ENCODE assay signal across 20 cellular contexts in the genomic region with DNA sequence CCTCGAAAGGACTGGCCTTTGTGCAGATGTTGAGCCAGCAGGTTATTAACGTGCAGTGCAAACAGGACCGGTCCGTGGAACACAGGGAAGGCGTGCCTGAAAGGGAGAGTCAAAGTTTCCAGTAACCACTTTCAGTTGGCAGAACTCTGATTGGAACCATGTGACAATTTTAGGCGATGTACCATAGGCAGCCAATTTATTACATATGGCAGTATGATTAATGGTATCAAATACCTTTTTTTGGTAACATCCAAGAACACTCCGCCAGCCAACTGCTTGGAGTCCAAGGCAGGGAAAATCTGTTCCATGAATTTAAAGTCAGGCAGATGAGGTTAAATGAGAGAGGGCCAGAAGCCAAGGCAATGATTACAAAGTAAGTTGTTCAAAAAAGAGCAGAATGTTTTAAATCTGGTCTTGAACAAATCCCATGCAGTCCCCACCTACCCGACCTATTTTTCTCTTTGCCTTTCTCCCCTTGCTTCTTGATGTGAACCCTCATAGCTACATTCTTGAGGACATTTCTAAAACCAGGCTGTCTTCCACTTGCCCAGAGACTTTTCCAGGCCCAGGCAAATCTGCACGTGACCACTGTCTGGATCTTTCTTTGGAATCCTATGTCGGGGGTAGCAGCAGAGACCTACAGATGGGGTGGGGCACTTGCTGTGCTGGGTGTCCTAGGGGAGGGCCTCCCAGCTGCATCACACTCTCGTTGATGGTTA.
DNase-seq lines count a peak whose midpoint lies in the region; ATAC-seq and TF ChIP-seq lines count a peak whose summit lies in the region.
"Had no signal": no experiment of that assay in that cellular context is flagged by ENCODE, and none has a peak within 500 bp of the region (broad histone marks: within the 10 kb centered on the region; RNA-seq: fewer than 3 reads in every experiment).

No MANE protein-coding gene starts in this region.

- TF ChIP-seq POLR2A in heart left ventricle (IDR thresholded peaks at IDR 0.05), result no peak

- H3K9me3 ChIP-seq in neuronal stem cell (replicated peaks in 1 of 2; ENCODE audit: control insufficient read depth in 2 of 2, insufficient read depth in 1 of 2, low read depth in 1 of 2, low read length in 2 of 2) (peaks cover 0 to 20% of the 10 kb centered on the region in 2 donors), heart left ventricle (peaks cover 0 to 11% (median 2%) of the 10 kb centered on the region in 12 donors)
- H3K9me3 ChIP-seq: Caco-2, Peyer's patch had no signal

- H3K18ac ChIP-seq in neuronal stem cell (ENCODE audit: low read length), result peak overlapping the region; percentile 28

- H3K27me3 ChIP-seq in neuronal stem cell (ENCODE audit: control insufficient read depth in 3 of 3, insufficient read depth in 3 of 3, low read depth in 1 of 3, low read length in 3 of 3), result no peaks in the 10 kb centered on the region
- H3K27me3 ChIP-seq in heart left ventricle, result peaks cover 0 to 6% (median 0%) of the 10 kb centered on the region in 9 donors
- H3K27me3 ChIP-seq: Peyer's patch had no signal

- H2BK5ac ChIP-seq in neuronal stem cell (ENCODE audit: low read length), result no peak overlapping the region

- no peak overlapping the region for H3K23ac ChIP-seq in neuronal stem cell (ENCODE audit: low read depth, low read length, poor library complexity)

- ATAC-seq in heart left ventricle (no peak), GM19452 (IDR thresholded peaks at IDR 0.05; ENCODE audit: unreplicated experiment) (no peak), GM21786 (IDR thresholded peaks at IDR 0.05; ENCODE audit: unreplicated experiment) (no peak)
- ATAC-seq: HCT116, SK-N-SH treated with all-trans-retinoic acid at 6 μM for 48 hours had no signal

- DNase-seq in AG09319 (ENCODE audit: extremely low read depth, low read depth) (peak; percentile 54), NCI-H446 treated with DMSO at 0.1 percent for 48 hours (lab: John Stamatoyannopoulos, UW) (peak; percentile 95), fibroblast of mammary gland (ENCODE audit: low read depth) (peak; percentile 4), neuronal stem cell (ENCODE audit: low spot score) (no peak), heart left ventricle (no peak), DMS114 treated with DMSO at 0.1 percent for 48 hours (lab: John Stamatoyannopoulos, UW; ENCODE audit: unreplicated experiment) (no peak)
- DNase-seq: 8988T; Caco-2; CD4-positive, alpha-beta T cell; KG1; NCI-H1092 treated with DMSO at 0.1 percent for 48 hours; NCI-H1436 treated with DMSO at 0.1 percent for 48 hours; NCI-H2029; NCI-H226; NCI-H524 treated with DMSO at 0.1 percent for 48 hours; Peyer's patch had no signal

- H3K4me3 ChIP-seq in fibroblast of mammary gland (ENCODE audit: control insufficient read depth, low read depth, low read length) (no peak overlapping the region), neuronal stem cell (ENCODE audit: low read length in 2 of 2) (peak overlapping the region in 1 of 2 donors; percentile 31), heart left ventricle (no peak overlapping the region)
- H3K4me3 ChIP-seq: Peyer's patch had no signal

- no peak overlapping the region for H2AFZ ChIP-seq in neuronal stem cell (ENCODE audit: low read length)

- no peak overlapping the region for H3K4ac ChIP-seq in neuronal stem cell (ENCODE audit: low read length)

- no peak overlapping the region for H2AK5ac ChIP-seq in neuronal stem cell (ENCODE audit: low read depth, low read length)

- H4K91ac ChIP-seq in neuronal stem cell (ENCODE audit: low read depth, low read length, poor library complexity), result no peak overlapping the region

- intact Hi-C loops in heart left ventricle (cut with DNase I), result no loop called here

- no peak overlapping the region for H4K8ac ChIP-seq in neuronal stem cell (ENCODE audit: low read depth, low read length)

- H3K4me2 ChIP-seq in neuronal stem cell (ENCODE audit: insufficient read depth, low read length, poor library complexity, severe bottlenecking), result no peak overlapping the region

- peaks cover 3 to 15% of the 10 kb centered on the region in 2 donors for H3K4me1 ChIP-seq in neuronal stem cell (ENCODE audit: control insufficient read depth in 2 of 2, insufficient read depth in 1 of 2, low read depth in 1 of 2, low read length in 2 of 2)
- no peaks in the 10 kb centered on the region for H3K4me1 ChIP-seq in heart left ventricle
- H3K4me1 ChIP-seq: Caco-2 had no signal

- TF ChIP-seq CTCF in AG09319 (IDR thresholded peaks at IDR 0.05; ENCODE audit: low read depth, low read length), result no peak
- no peak for TF ChIP-seq CTCF in fibroblast of mammary gland (conservative IDR thresholded peaks at IDR 0.05; ENCODE audit: control insufficient read depth, insufficient read depth, low read depth, low read length)
- TF ChIP-seq CTCF in heart left ventricle (IDR thresholded peaks at IDR 0.05), result no peak

- H3K79me1 ChIP-seq in neuronal stem cell (ENCODE audit: low read depth, low read length), result no peaks in the 10 kb centered on the region

- no peak overlapping the region for H3K14ac ChIP-seq in neuronal stem cell (ENCODE audit: low read length)

- no peak overlapping the region for H2BK15ac ChIP-seq in neuronal stem cell (ENCODE audit: low read length)

- no CpG with 5 or more reads among the region's 11 CpGs for WGBS in neuronal stem cell (ENCODE audit: extremely low coverage in 2 of 2, insufficient read length in 2 of 2, insufficient replicate concordance in 1 of 2), 2 donors
- WGBS in heart left ventricle, 4 donors, result 89 to 93% (median 89%) methylated on average over 11 of the region's 11 CpGs

- H2BK120ac ChIP-seq in neuronal stem cell (ENCODE audit: low read depth, low read length), result no peak overlapping the region

- H3K27ac ChIP-seq in neuronal stem cell (replicated peaks; ENCODE audit: low read length) (no peak overlapping the region), heart left ventricle (no peak overlapping the region)
- H3K27ac ChIP-seq: Peyer's patch had no signal

- no peaks in the 10 kb centered on the region for H3K36me3 ChIP-seq in neuronal stem cell (replicated peaks in 1 of 2; ENCODE audit: control insufficient read depth in 2 of 2, insufficient read depth in 2 of 2, low read length in 2 of 2)
- H3K36me3 ChIP-seq in heart left ventricle, result no peaks in the 10 kb centered on the region
- H3K36me3 ChIP-seq: Peyer's patch had no signal

- H3K9ac ChIP-seq in neuronal stem cell (ENCODE audit: low read depth, low read length, poor library complexity), result no peak overlapping the region

- no peak overlapping the region for H2BK12ac ChIP-seq in neuronal stem cell (ENCODE audit: low read length)

Comparison
In these comparisons a context has a peak if more than half of its experiments do, and no peak if none do; other contexts are left out.
1. DNase-seq: peak in AG09319 (single experiment), NCI-H446 treated with DMSO at 0.1 percent for 48 hours (single experiment) and fibroblast of mammary gland (single experiment); none in neuronal stem cell (single experiment), heart left ventricle (0 of 5) and DMS114 treated with DMSO at 0.1 percent for 48 hours (single experiment).